In the genomic region with DNA sequence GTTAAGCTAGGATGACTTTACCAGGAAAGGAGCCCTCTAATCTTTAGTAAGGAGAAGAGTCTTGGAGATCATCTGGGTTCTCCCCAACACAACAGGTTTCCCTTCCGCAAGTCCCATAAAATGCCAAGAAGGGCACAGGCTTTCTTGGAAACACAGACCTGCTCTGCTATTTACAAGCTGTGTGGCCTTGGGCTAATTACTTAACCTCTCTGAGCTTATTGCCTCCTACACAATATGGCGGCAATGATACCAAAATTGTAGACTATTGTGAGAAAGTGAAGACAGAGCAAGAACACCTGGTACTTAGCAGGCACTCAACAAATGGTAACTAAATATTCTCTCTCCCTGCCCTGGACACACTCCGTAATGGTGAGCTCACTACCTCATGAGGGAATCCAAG, we compare ENCODE assay signal across 11 cellular contexts. TPM values are rescaled to one million over a fixed set of nuclear protein-coding genes. Genes with fewer than 3 reads are reported as not detected.
"Had no signal": no experiment of that assay in that cellular context is flagged by ENCODE, and none has a peak within 500 bp of the region (broad histone marks: within the 10 kb centered on the region; RNA-seq: fewer than 3 reads in every experiment).

No MANE protein-coding gene starts in this region.

- H3K4me3 ChIP-seq: GM23248 had no signal

- FAIRE-seq: H54 had no signal

- H3K9ac ChIP-seq: GM23248, KMS-11 had no signal

- H3K27ac ChIP-seq: GM23248, HL-60, KMS-11 had no signal

- H3K4me2 ChIP-seq: KMS-11 had no signal

- DNase-seq: GM23248, GOT3, H9, HCEC 1CT, HFFc6, IMR-90, KBM-7 had no signal

- H2AFZ ChIP-seq: GM23248 had no signal

RNA-seq across cellular contexts. Expression of gene DSCAML1, which starts 49.1 kb away (rescaled TPM):
- total RNA-seq: GM23248, HFFc6, HT1080, IMR-90 had no signal
- polyA plus RNA-seq: GM23248, IMR-90 had no signal
